6 cellular contexts compared by ENCODE assay signal in the genomic region with DNA sequence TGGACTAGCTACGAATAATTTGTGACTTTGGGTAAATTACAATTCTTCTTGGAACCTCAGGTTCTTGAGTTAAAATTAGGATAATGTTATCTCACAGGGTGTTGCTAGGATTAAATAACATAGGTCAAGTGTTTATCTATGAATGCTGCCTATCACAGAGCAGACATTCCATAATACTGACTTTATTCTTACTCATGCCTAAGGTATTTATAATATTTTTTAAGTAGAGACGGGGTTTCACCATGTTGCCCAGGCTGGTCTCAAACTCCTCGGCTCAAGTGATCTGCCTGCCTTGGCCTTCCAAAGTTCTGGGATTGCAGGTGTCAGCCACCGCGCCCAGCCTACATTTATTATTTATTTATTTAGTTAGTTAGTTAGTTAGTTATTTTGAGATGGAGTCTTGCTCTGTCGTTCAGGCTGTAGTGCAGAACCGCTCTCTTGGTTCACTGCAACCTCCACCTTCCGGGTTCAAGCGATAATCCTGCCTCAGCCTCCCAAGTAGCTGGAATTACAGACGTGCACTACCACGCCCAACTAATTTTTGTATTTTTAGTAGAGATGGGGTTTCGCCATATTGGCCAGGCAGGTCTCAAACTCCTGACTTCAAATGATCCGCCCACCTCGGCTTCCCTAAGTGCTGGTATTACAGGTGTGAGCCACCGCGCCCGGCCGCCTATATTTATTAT. TPM values are rescaled to one million over a fixed set of nuclear protein-coding genes. Genes with fewer than 3 reads are reported as not detected.
DNase-seq lines count a peak whose midpoint lies in the region; ATAC-seq and TF ChIP-seq lines count a peak whose summit lies in the region.

No MANE protein-coding gene starts in this region.

- no peak for TF ChIP-seq CTCF in GM12865 (IDR thresholded peaks at IDR 0.05; ENCODE audit: insufficient read depth, low read depth, low read length, missing control alignments)

- 84 to 89% (median 87%) methylated on average over 18 of the region's 18 CpGs for WGBS in adipose tissue, 3 donors

- H3K27me3 ChIP-seq in mucosa of rectum (ENCODE audit: control insufficient read depth in 2 of 2, insufficient read depth in 2 of 2, low read length in 2 of 2) = no peaks in the 10 kb centered on the region

- H3K4me1 ChIP-seq in mucosa of rectum (ENCODE audit: control insufficient read depth in 2 of 2, insufficient read depth in 2 of 2, low read length in 2 of 2) = peaks cover 10 to 14% of the 10 kb centered on the region in 2 donors

- H3K9me3 ChIP-seq in mucosa of rectum (ENCODE audit: control insufficient read depth in 2 of 2, low read length in 2 of 2) = no peaks in the 10 kb centered on the region

- no peaks in the 10 kb centered on the region for H3K36me3 ChIP-seq in mucosa of rectum (ENCODE audit: control insufficient read depth in 2 of 2, insufficient read depth in 2 of 2, low read length in 2 of 2)

- peak overlapping the region; percentile 92 for H3K4me3 ChIP-seq in GM12865 (ENCODE audit: low read depth, low read length)
- peak overlapping the region; percentile 96 to 98 for H3K4me3 ChIP-seq in mucosa of rectum (ENCODE audit: low read length in 2 of 2)

- ATAC-seq in GM21423 (IDR thresholded peaks at IDR 0.05; ENCODE audit: unreplicated experiment) = no peak
- no peak for ATAC-seq in HG03097 (IDR thresholded peaks at IDR 0.05; ENCODE audit: low FRiP score, unreplicated experiment)
- ATAC-seq in HG03025 (IDR thresholded peaks at IDR 0.05; ENCODE audit: low FRiP score, unreplicated experiment) = no peak

- H3K27ac ChIP-seq in adipose tissue (ENCODE audit: low read depth, low read length) (peak overlapping the region; percentile 74), mucosa of rectum (ENCODE audit: low read depth in 2 of 2, low read length in 2 of 2) (peak overlapping the region; percentile 91 to 92)

- H3K9ac ChIP-seq in mucosa of rectum (ENCODE audit: low read depth in 1 of 2, low read length in 2 of 2) = peak overlapping the region; percentile 96 to 98

- no peak for DNase-seq in GM12865 (ENCODE audit: low read depth)

RNA-seq across cellular contexts. Expression of gene ZNF106, which starts 0.7 kb away (rescaled TPM):
- polyA plus RNA-seq in adipose tissue = 10 to 100 TPM in 2 of 3 donors, 1 to 10 TPM in 1; 6.8 to 30.7 (median 24.2) TPM

RNA-seq across cellular contexts. Expression of gene SNAP23, which starts 3.8 kb away (rescaled TPM):
- polyA plus RNA-seq in adipose tissue = 10 to 100 TPM; 19.3 to 70.4 (median 38.9) TPM

RNA-seq across cellular contexts. Expression of gene LRRC57, which starts 56.9 kb away (rescaled TPM):
- polyA plus RNA-seq in adipose tissue = 10 to 100 TPM in 1 of 3 donors, 1 to 10 TPM in 2; 6.2 to 10.7 (median 7.3) TPM

RNA-seq across cellular contexts. Expression of gene HAUS2, which starts 57.0 kb away (rescaled TPM):
- 10 to 100 TPM in 2 of 3 donors, 1 to 10 TPM in 1; 8.1 to 17.8 (median 13.8) TPM for polyA plus RNA-seq in adipose tissue
